Comparison of ENCODE assay signal across 32 cellular contexts in the genomic region with DNA sequence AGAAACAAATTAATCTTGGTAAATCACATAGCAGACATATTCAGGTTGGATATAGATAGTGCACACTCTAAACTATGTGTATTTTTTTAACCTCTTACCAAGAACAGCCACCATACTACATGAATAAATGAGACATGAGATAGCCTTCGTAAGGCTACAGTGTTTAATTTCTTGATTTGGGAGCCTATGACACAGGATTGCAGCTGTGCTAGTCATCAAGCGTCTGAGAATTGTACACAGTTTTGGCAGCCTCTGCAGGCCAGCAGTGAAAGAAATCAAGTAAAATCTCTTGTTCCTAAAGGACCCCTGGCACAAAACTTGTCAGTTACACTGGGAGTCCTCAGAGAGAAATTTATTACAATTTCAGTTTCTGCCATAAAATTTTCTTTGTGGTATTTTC.
DNase-seq lines count a peak whose midpoint lies in the region; ATAC-seq, FAIRE-seq and TF ChIP-seq lines count a peak whose summit lies in the region.
"Had no signal": no experiment of that assay in that cellular context is flagged by ENCODE, and none has a peak within 500 bp of the region (broad histone marks: within the 10 kb centered on the region; RNA-seq: fewer than 3 reads in every experiment).

No MANE protein-coding gene starts in this region.

- TF ChIP-seq RAD21 in A549 (conservative IDR thresholded peaks at IDR 0.05 in 1 of 2, IDR thresholded peaks at IDR 0.05 in 1 of 2), result peak; percentile 30 to 50; a peak in 3 of 5 replicates

- no peak for TF ChIP-seq EP300 in A549 (IDR thresholded peaks at IDR 0.05)

- H3K27ac ChIP-seq in A549, result peak overlapping the region; percentile 77 to 83
- H3K27ac ChIP-seq: 22Rv1, epithelial cell of prostate, gastroesophageal sphincter, neutrophil, SJSA1, upper lobe of right lung had no signal

- peaks cover 69% of the 10 kb centered on the region for H3K4me1 ChIP-seq in A549
- H3K4me1 ChIP-seq: gastroesophageal sphincter, upper lobe of right lung had no signal

- ATAC-seq in A549, result peak; percentile 79 to 85; a peak in 5 of 6 replicates
- ATAC-seq in GM19351 (IDR thresholded peaks at IDR 0.05; ENCODE audit: unreplicated experiment), result no peak
- no peak for ATAC-seq in HG02571 (IDR thresholded peaks at IDR 0.05; ENCODE audit: unreplicated experiment)
- no peak for ATAC-seq in left lobe of liver
- ATAC-seq: activated T-cell treated with anti-CD3 and anti-CD28 coated beads, Interleukin-2, amount 50 U/mL, for 4 hours; gastroesophageal sphincter; upper lobe of right lung had no signal

- 21% methylated on average over 2 of the region's 2 CpGs for WGBS in A549 (ENCODE audit: missing lambda C conversion rate)

- TF ChIP-seq CTCF in A549 (IDR thresholded peaks at IDR 0.05) (no peak), choroid plexus epithelial cell (conservative IDR thresholded peaks at IDR 0.05; ENCODE audit: low read depth, low read length) (peak; percentile 25)

- H3K9me3 ChIP-seq in A549, result peaks cover 4% of the 10 kb centered on the region; the same call in 2 of the 3 replicates
- H3K9me3 ChIP-seq: gastroesophageal sphincter, neutrophil, SJSA1, upper lobe of right lung had no signal

- no peak for TF ChIP-seq POLR2A in A549 (IDR thresholded peaks at IDR 0.05; ENCODE audit: low read length)

- no peak for FAIRE-seq in A549 (lab: Jason Lieb, UNC)
- FAIRE-seq: G401.6, keratinocyte, small intestine had no signal

- DNase-seq in A549 (ENCODE audit: low read depth in 1 of 2, low spot score in 1 of 2) (peak in 1 of 2 experiments; percentile 45), RKO (ENCODE audit: low spot score) (peak; percentile 16), choroid plexus epithelial cell (ENCODE audit: low read depth) (peak; percentile 74), kidney tubule cell (ENCODE audit: low spot score) (peak; percentile 34), left lobe of liver (ENCODE audit: low spot score) (no peak), LoVo (ENCODE audit: low spot score) (no peak)
- DNase-seq: activated CD4-positive, alpha-beta T cell treated with anti-CD3 and anti-CD28 coated beads for 4 hours; activated naive CD4-positive, alpha-beta T cell; activated T-cell treated with anti-CD3 and anti-CD28 coated beads, Interleukin-2, amount 50 U/mL, for 4 hours; AML-193; amniotic stem cell; central memory CD4-positive, alpha-beta T cell; DMS153; GOT3; KBM-7; MV-4-11; NCI-H1694; NCI-H2171; NCI-H526; small intestine; stimulated activated CD4-positive, alpha-beta T cell treated with anti-CD3 and anti-CD28 coated beads, Interleukin-2, amount 100 ng/mL, for 24 hours; substantia nigra; upper lobe of right lung had no signal

- CTCF ChIA-PET in A549 (lab: Yijun Ruan, JAX), result interaction anchor here (1.9 to 2.4 kb wide), 2 partner anchors 14 to 55 kb away, joined by 4 to 6 read pairs; no protein-coding TSS in a partner anchor

- POLR2A ChIA-PET in A549 (lab: Yijun Ruan, JAX), result no interaction called here

- H3K4me2 ChIP-seq in A549, result peak overlapping the region; percentile 72

- H3K4me3 ChIP-seq in A549, result no peak overlapping the region
- no peak overlapping the region for H3K4me3 ChIP-seq in choroid plexus epithelial cell (ENCODE audit: low read depth, low read length)
- H3K4me3 ChIP-seq: gastroesophageal sphincter, SJSA1, upper lobe of right lung had no signal

TF ChIP-seq in A549, 52 proteins besides CTCF, POLR2A, EP300 and RAD21:
- TF ChIP-seq PBX3 (IDR thresholded peaks at IDR 0.05) (no peak), MAX (IDR thresholded peaks at IDR 0.05) (no peak), HOXB13 (CRISPR knock-in tag; IDR thresholded peaks at IDR 0.05; ENCODE audit: low read depth) (no peak), FOSL2 (IDR thresholded peaks at IDR 0.05) (peak; percentile 34; the same call in 1 of the 2 replicates), FOSL2 (CRISPR knock-in tag; IDR thresholded peaks at IDR 0.05) (no peak), SMC3 (IDR thresholded peaks at IDR 0.05) (0 out of 3 replicates have a peak, but pooled peaks have one; percentile 31), RCOR1 (IDR thresholded peaks at IDR 0.05; ENCODE audit: low read depth, low read length) (no peak), NFE2L2 (conservative IDR thresholded peaks at IDR 0.05; ENCODE audit: low read length) (no peak)

Comparison
In these comparisons a context has a peak if more than half of its experiments do, and no peak if none do; other contexts are left out.
1. ATAC-seq: peak in A549 (2 of 2); none in GM19351 (single experiment), HG02571 (single experiment) and left lobe of liver (single experiment).
2. DNase-seq: peak in RKO (single experiment), choroid plexus epithelial cell (single experiment) and kidney tubule cell (single experiment); none in left lobe of liver (single experiment) and LoVo (single experiment).